In the genomic region with DNA sequence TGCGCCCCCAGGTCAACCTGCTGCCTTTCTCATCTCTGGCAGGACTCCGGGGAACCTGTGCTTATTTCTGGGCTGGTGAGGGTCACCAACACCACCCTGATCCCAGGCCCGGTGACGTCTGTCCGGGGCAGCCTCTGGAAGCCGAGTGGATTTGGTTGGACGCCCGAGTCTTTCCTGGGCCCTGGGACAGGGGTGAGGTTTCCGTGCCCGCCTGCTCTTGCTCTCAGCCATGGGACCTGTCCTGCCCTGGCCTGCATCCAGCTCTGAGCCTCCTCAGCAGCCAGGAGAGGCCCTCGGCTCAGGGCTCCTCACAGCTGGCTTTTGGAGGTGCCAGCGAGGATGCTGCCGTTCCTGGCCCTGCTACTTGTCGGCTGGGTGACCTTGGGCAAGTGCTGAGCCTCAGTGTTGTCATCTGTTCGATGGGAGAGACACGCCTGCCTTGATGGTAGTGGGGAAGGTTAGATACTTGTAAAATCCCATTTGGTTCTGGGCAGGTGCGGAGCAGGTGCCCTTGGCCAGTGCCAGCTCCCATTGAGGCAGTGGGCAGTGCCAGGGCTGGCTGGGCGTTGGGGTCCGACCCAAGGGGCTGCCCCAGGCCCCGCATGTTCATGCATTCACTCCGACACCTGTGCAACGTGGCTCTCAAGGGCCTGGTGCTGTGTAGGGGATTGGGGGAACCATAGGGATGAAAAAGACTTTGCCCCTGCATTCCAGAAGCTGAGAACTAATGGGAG, we compare ENCODE assay signal across 7 cellular contexts. TPM values are rescaled to one million over a fixed set of nuclear protein-coding genes. Genes with fewer than 3 reads are reported as not detected.
DNase-seq lines count a peak whose midpoint lies in the region; ATAC-seq and TF ChIP-seq lines count a peak whose summit lies in the region.

No MANE protein-coding gene starts in this region.

- H3K27me3 ChIP-seq in PC-3 (ENCODE audit: low read length): no peaks in the 10 kb centered on the region

- POLR2A ChIA-PET in PC-3 (lab: Charles Lee; ENCODE audit: unreplicated experiment): no interaction called here

- no peaks in the 10 kb centered on the region for H3K79me2 ChIP-seq in PC-3 (ENCODE audit: low read length)

- H3K4me2 ChIP-seq in PC-3 (ENCODE audit: low read length): peak overlapping the region; percentile 39

- intact Hi-C loops in PC-3 (cut with micrococcal nuclease): loop anchor here (1.0 to 5.0 kb wide), 7 partner anchors 52 to 626 kb away; a partner anchor contains a TSS
- intact Hi-C loops in left ventricle myocardium superior (cut with micrococcal nuclease): no loop called here
- intact Hi-C loops in sciatic nerve (cut with DNase I): loop anchor here (10.0 kb wide), 1 partner anchor 633 kb away; no protein-coding TSS in a partner anchor

- H3K9me2 ChIP-seq in PC-3 (replicated peaks; ENCODE audit: low read length): no peaks in the 10 kb centered on the region

- BruUV-seq in PC-3 (replicated peaks; lab: Mats Ljungman, UMichigan): no TSS peak

- peak; percentile 35; the same call in 1 of the 2 replicates for TF ChIP-seq CTCF in PC-3 (conservative IDR thresholded peaks at IDR 0.05; ENCODE audit: low read depth, low read length)

- H3K36me3 ChIP-seq in PC-3 (ENCODE audit: low read depth, low read length): no peaks in the 10 kb centered on the region

- no peaks in the 10 kb centered on the region for H3K9me3 ChIP-seq in PC-3 (ENCODE audit: low read length)

- H3K4me1 ChIP-seq in PC-3 (ENCODE audit: insufficient read depth, low read length): peaks cover 10% of the 10 kb centered on the region

- no peaks in the 10 kb centered on the region for H3F3A ChIP-seq in PC-3 (ENCODE audit: low read length, unreplicated experiment)

- H3K4me3 ChIP-seq in PC-3 (ENCODE audit: low read length): no peak overlapping the region

- no peak overlapping the region for H2AFZ ChIP-seq in PC-3 (ENCODE audit: low read length)

- H3K9ac ChIP-seq in PC-3 (ENCODE audit: low read length): no peak overlapping the region

- ATAC-seq in GM21825 (IDR thresholded peaks at IDR 0.05; ENCODE audit: unreplicated experiment) (peak; percentile 20), PC-3 (peak; percentile 3), left ventricle myocardium superior (peak; percentile 37), sciatic nerve (peak; percentile 25), HG03045 (IDR thresholded peaks at IDR 0.05; ENCODE audit: unreplicated experiment) (no peak)

- DNase-seq in PC-3 (no peak), left ventricle myocardium superior (peak; percentile 58), sciatic nerve (ENCODE audit: low spot score) (no peak), activated T-cell treated with anti-CD3 and anti-CD28 coated beads for 4 hours (no peak)
- DNase-seq in effector CD4-positive, alpha-beta T cell: no peak

- H3K27ac ChIP-seq in PC-3 (ENCODE audit: low read length): no peak overlapping the region

- H4K20me1 ChIP-seq in PC-3 (ENCODE audit: low read length): no peaks in the 10 kb centered on the region

- CTCF ChIA-PET in PC-3 (lab: Charles Lee): no interaction called here

RNA-seq across cellular contexts. Expression of a gene that starts 58.9 kb away (rescaled TPM):
- total RNA-seq in PC-3 (2014; rRNA removed): not detected in 2 replicates
- 1.5 TPM for total RNA-seq in left ventricle myocardium superior
- 3.8 TPM for total RNA-seq in sciatic nerve
